8 cellular contexts compared by ENCODE assay signal in genomic region chr4:4852591-4853362, GRCh38. TPM values are rescaled to one million over a fixed set of nuclear protein-coding genes. Genes with fewer than 3 reads are reported as not detected.
A peak's percentile ranks its signal among the peaks of the same experiment; 100 is the strongest.
DNase-seq lines count a peak whose midpoint lies in the region; ATAC-seq and TF ChIP-seq lines count a peak whose summit lies in the region.

No MANE protein-coding gene starts in this region.

- no peak for TF ChIP-seq EP300 in ovary (IDR thresholded peaks at IDR 0.05)

- peak overlapping the region; percentile 31; the same call in 1 of the 2 replicates for H3K9ac ChIP-seq in ES-I3 (ENCODE audit: low read depth, low read length)

- no peaks in the 10 kb centered on the region for H3K9me3 ChIP-seq in ES-I3 (ENCODE audit: control insufficient read depth, insufficient read depth, low read length)
- no peaks in the 10 kb centered on the region for H3K9me3 ChIP-seq in ovary

- 1 to 4% (median 4%) methylated on average over 42 of the region's 42 CpGs for WGBS in ovary, 3 donors

- H3K27ac ChIP-seq in foreskin keratinocyte = no peak overlapping the region
- no peak overlapping the region for H3K27ac ChIP-seq in ovary

- H3K27me3 ChIP-seq in foreskin keratinocyte (peaks cover 74% of the 10 kb centered on the region), ovary (no peaks in the 10 kb centered on the region)

- TF ChIP-seq CTCF in foreskin keratinocyte (conservative IDR thresholded peaks at IDR 0.05) (peak; percentile 36), ovary (IDR thresholded peaks at IDR 0.05) (no peak)

- no peaks in the 10 kb centered on the region for H3K36me3 ChIP-seq in ES-I3 (ENCODE audit: insufficient read depth, low read length)
- H3K36me3 ChIP-seq in ovary = no peaks in the 10 kb centered on the region

- DNase-seq in HCEC 1CT (peak; percentile 17), foreskin keratinocyte (peak in 1 of 2 donors; percentile 61), ovary (peak in 2 of 5 donors; percentile 42 to 43), NCI-H1436 treated with DMSO at 0.1 percent for 48 hours (lab: John Stamatoyannopoulos, UW) (no peak), DMS 273 treated with DMSO at 0.1 percent for 48 hours (lab: John Stamatoyannopoulos, UW) (no peak)
- peak; percentile 56 for DNase-seq in activated CD4-positive, alpha-beta T cell treated with anti-CD3 and anti-CD28 coated beads for 48 hours

- no peak for TF ChIP-seq POLR2A in ovary (IDR thresholded peaks at IDR 0.05)

- intact Hi-C loops in ovary (cut with DNase I) = no loop called here

- H3K4me1 ChIP-seq in ES-I3 (ENCODE audit: insufficient read depth, low read length) (peaks cover 4% of the 10 kb centered on the region; the same call in 1 of the 2 replicates), foreskin keratinocyte (no peaks in the 10 kb centered on the region), ovary (ENCODE audit: insufficient read depth) (peaks cover 4% of the 10 kb centered on the region)

- H3K4me3 ChIP-seq in ovary = peak overlapping the region; percentile 21

- ATAC-seq in foreskin keratinocyte (peak; percentile 90), GM21737 (IDR thresholded peaks at IDR 0.05; ENCODE audit: unreplicated experiment) (no peak)

RNA-seq across cellular contexts. Expression of gene MSX1, which starts 6.7 kb away (rescaled TPM):
- total RNA-seq in foreskin keratinocyte (0.10 and 0.32 TPM in 2 replicates), ovary (1 to 10 TPM; 2.2 to 4.5 (median 4.2) TPM)
- polyA plus RNA-seq in foreskin keratinocyte (0.07 and 0.31 TPM in 2 replicates), ovary (1 to 10 TPM; 2.3 to 4.0 TPM)

Comparison
In these comparisons a context has a peak if more than half of its experiments do, and no peak if none do; other contexts are left out.
1. DNase-seq: peak in HCEC 1CT (single experiment) and activated CD4-positive, alpha-beta T cell treated with anti-CD3 and anti-CD28 coated beads for 48 hours (single experiment); none in NCI-H1436 treated with DMSO at 0.1 percent for 48 hours (single experiment) and DMS 273 treated with DMSO at 0.1 percent for 48 hours (single experiment).